Comparison of ENCODE assay signal across 18 cellular contexts in genomic region chr2:64999754-65000153, GRCh38. TPM values are rescaled to one million over a fixed set of nuclear protein-coding genes. Genes with fewer than 3 reads are reported as not detected.
DNase-seq lines count a peak whose midpoint lies in the region; ATAC-seq and TF ChIP-seq lines count a peak whose summit lies in the region.
"Had no signal": no experiment of that assay in that cellular context is flagged by ENCODE, and none has a peak within 500 bp of the region (broad histone marks: within the 10 kb centered on the region; RNA-seq: fewer than 3 reads in every experiment).

No MANE protein-coding gene starts in this region.

- TF ChIP-seq RAD21 in IMR-90 (IDR thresholded peaks at IDR 0.05; ENCODE audit: low read length), result no peak

- CTCF ChIA-PET in IMR-90 (lab: Yijun Ruan, JAX), result no interaction called here

- no peak overlapping the region for H3K14ac ChIP-seq in IMR-90 (replicated peaks; ENCODE audit: low read depth, low read length)

- H4K8ac ChIP-seq in IMR-90 (ENCODE audit: low read depth in 2 of 2, low read length in 2 of 2), result no peak overlapping the region

- H3K4ac ChIP-seq in IMR-90 (ENCODE audit: low read depth, low read length), result peak overlapping the region; percentile 13; the same call in 1 of the 2 replicates

- no peak overlapping the region for H2BK120ac ChIP-seq in IMR-90 (ENCODE audit: low read depth, low read length)

- H3K27ac Mint-ChIP-seq in chondrocyte (ENCODE audit: unreplicated experiment) (peak overlapping the region; percentile 85), osteocyte (ENCODE audit: unreplicated experiment) (peak overlapping the region; percentile 81), HFFc6 (no peak overlapping the region)
- H3K27ac Mint-ChIP-seq in T-helper 2 cell treated with Interferon-gamma antibody and Interleukin-4, amounts not matched to agents 5 μg/mL and 100 μg/mL, for 36 hours, result no peak overlapping the region
- H3K27ac Mint-ChIP-seq: CD8-positive, alpha-beta T cell had no signal

- no peak overlapping the region for H4K5ac ChIP-seq in IMR-90 (ENCODE audit: low read depth, low read length)

- H4K91ac ChIP-seq in IMR-90 (ENCODE audit: insufficient read depth, low read depth, low read length), result no peak overlapping the region

- no peak overlapping the region for H2BK5ac ChIP-seq in IMR-90 (ENCODE audit: low read depth, low read length, poor library complexity, severe bottlenecking)

- peaks cover 50% of the 10 kb centered on the region for H3K79me2 ChIP-seq in OCI-LY1 (ENCODE audit: insufficient read depth, low read length)

- H3K27me3 Mint-ChIP-seq in chondrocyte (ENCODE audit: low read depth) (no peaks in the 10 kb centered on the region), osteocyte (ENCODE audit: unreplicated experiment) (no peaks in the 10 kb centered on the region), HFFc6 (ENCODE audit: insufficient read depth) (no peaks in the 10 kb centered on the region; the same call in 1 of the 2 replicates)
- H3K27me3 Mint-ChIP-seq in T-helper 2 cell treated with Interferon-gamma antibody and Interleukin-4, amounts not matched to agents 5 μg/mL and 100 μg/mL, for 36 hours (ENCODE audit: low read depth), result no peaks in the 10 kb centered on the region

- H3K9me3 ChIP-seq in IMR-90 (ENCODE audit: control insufficient read depth, insufficient read depth, low read length) (no peaks in the 10 kb centered on the region), OCI-LY1 (ENCODE audit: low read length) (no peaks in the 10 kb centered on the region), adrenal gland (replicated peaks in 1 of 3) (no peaks in the 10 kb centered on the region)
- H3K9me3 ChIP-seq: A549, BE2C had no signal

- no peaks in the 10 kb centered on the region for H3K9me2 ChIP-seq in OCI-LY1 (ENCODE audit: low read depth, low read length)

- no peak overlapping the region for H3K9ac ChIP-seq in IMR-90 (ENCODE audit: low read depth, low read length)
- no peak overlapping the region for H3K9ac ChIP-seq in OCI-LY1 (ENCODE audit: low read length)

- POLR2A ChIA-PET in IMR-90 (lab: Charles Lee; ENCODE audit: unreplicated experiment), result interaction anchor here (1.4 kb wide), 1 partner anchor 9 kb away, joined by 3 read pairs; no protein-coding TSS in a partner anchor

- no peaks in the 10 kb centered on the region for H3K27me3 ChIP-seq in IMR-90 (ENCODE audit: control insufficient read depth, insufficient read depth, low read length)
- no peaks in the 10 kb centered on the region for H3K27me3 ChIP-seq in OCI-LY1 (ENCODE audit: insufficient read depth, low read length)
- H3K27me3 ChIP-seq in adrenal gland, result no peaks in the 10 kb centered on the region
- H3K27me3 ChIP-seq: BE2C had no signal

- no peak overlapping the region for H2BK15ac ChIP-seq in IMR-90 (ENCODE audit: low read depth, low read length)

- H3K23ac ChIP-seq in IMR-90 (ENCODE audit: low read depth, low read length), result peak overlapping the region; percentile 10; the same call in 1 of the 2 replicates

- H3K18ac ChIP-seq in IMR-90 (ENCODE audit: low read depth, low read length), result no peak overlapping the region

- no peak overlapping the region for H2BK20ac ChIP-seq in IMR-90 (ENCODE audit: low read depth, low read length)

- H3F3A ChIP-seq in OCI-LY1 (ENCODE audit: insufficient read depth, low read length), result no peaks in the 10 kb centered on the region

- H3K9me1 ChIP-seq in IMR-90 (ENCODE audit: insufficient read depth, low read length), result no peaks in the 10 kb centered on the region; the same call in none of the 2 replicates

- BruUV-seq in IMR-90 (replicated peaks; lab: Mats Ljungman, UMichigan), result no TSS peak

- TF ChIP-seq CTCF in IMR-90 (conservative IDR thresholded peaks at IDR 0.05; ENCODE audit: low read depth, low read length), result no peak
- TF ChIP-seq CTCF in OCI-LY1 (IDR thresholded peaks at IDR 0.05; ENCODE audit: low read length), result no peak
- TF ChIP-seq CTCF in chondrocyte (IDR thresholded peaks at IDR 0.05), result no peak
- TF ChIP-seq CTCF in osteocyte (IDR thresholded peaks at IDR 0.05), result no peak
- TF ChIP-seq CTCF in HFFc6 (IDR thresholded peaks at IDR 0.05), result no peak
- TF ChIP-seq CTCF in adrenal gland (IDR thresholded peaks at IDR 0.05), result no peak

- H3K4me1 Mint-ChIP-seq in chondrocyte (ENCODE audit: low read depth), result peaks cover 62% of the 10 kb centered on the region
- peaks cover 64% of the 10 kb centered on the region for H3K4me1 Mint-ChIP-seq in osteocyte (ENCODE audit: unreplicated experiment)
- H3K4me1 Mint-ChIP-seq in HFFc6 (ENCODE audit: low read depth), result peaks cover 8% of the 10 kb centered on the region
- H3K4me1 Mint-ChIP-seq in T-helper 2 cell treated with Interferon-gamma antibody and Interleukin-4, amounts not matched to agents 5 μg/mL and 100 μg/mL, for 36 hours (ENCODE audit: low read depth), result peaks cover 25% of the 10 kb centered on the region

- H3K4me1 ChIP-seq in IMR-90 (ENCODE audit: control insufficient read depth, insufficient read depth, low read length) (peaks cover 4% of the 10 kb centered on the region), OCI-LY1 (ENCODE audit: insufficient read depth, low read length, severe bottlenecking) (peaks cover 38% of the 10 kb centered on the region), adrenal gland (replicated peaks in 1 of 2) (peaks cover 13 to 66% of the 10 kb centered on the region in 2 donors)
- H3K4me1 ChIP-seq: A549, BE2C had no signal

- peaks cover 17% of the 10 kb centered on the region; the same call in 1 of the 2 replicates for H4K20me1 ChIP-seq in IMR-90 (ENCODE audit: insufficient read depth, low read length)
- no peaks in the 10 kb centered on the region for H4K20me1 ChIP-seq in OCI-LY1 (ENCODE audit: insufficient read depth, low read length)

- H3K4me3 Mint-ChIP-seq in chondrocyte (ENCODE audit: unreplicated experiment) (no peak overlapping the region), osteocyte (ENCODE audit: unreplicated experiment) (no peak overlapping the region), HFFc6 (no peak overlapping the region)
- H3K4me3 Mint-ChIP-seq in T-helper 2 cell treated with Interferon-gamma antibody and Interleukin-4, amounts not matched to agents 5 μg/mL and 100 μg/mL, for 36 hours, result no peak overlapping the region
- H3K4me3 Mint-ChIP-seq: CD8-positive, alpha-beta T cell had no signal

- peaks cover 8% of the 10 kb centered on the region for H3K36me3 Mint-ChIP-seq in chondrocyte (ENCODE audit: low read depth)
- peaks cover 19% of the 10 kb centered on the region for H3K36me3 Mint-ChIP-seq in osteocyte (ENCODE audit: unreplicated experiment)
- no peaks in the 10 kb centered on the region; the same call in 1 of the 2 replicates for H3K36me3 Mint-ChIP-seq in HFFc6 (ENCODE audit: low read depth)
- H3K36me3 Mint-ChIP-seq in T-helper 2 cell treated with Interferon-gamma antibody and Interleukin-4, amounts not matched to agents 5 μg/mL and 100 μg/mL, for 36 hours (ENCODE audit: low read depth), result peaks cover 37% of the 10 kb centered on the region

- peaks cover 23 to 46% of the 10 kb centered on the region in 2 experiments for H3K79me1 ChIP-seq in IMR-90 (ENCODE audit: low read depth in 1 of 2, low read length in 2 of 2)

- TF ChIP-seq POLR2A in IMR-90 (IDR thresholded peaks at IDR 0.05; ENCODE audit: low read depth, low read length) (no peak), adrenal gland (IDR thresholded peaks at IDR 0.05) (no peak)

- no peak overlapping the region for H2AK9ac ChIP-seq in IMR-90 (replicated peaks; ENCODE audit: low read depth, low read length, poor library complexity)

- no peaks in the 10 kb centered on the region; the same call in 1 of the 2 replicates for H3K36me3 ChIP-seq in IMR-90 (ENCODE audit: control insufficient read depth, insufficient read depth, low read length)
- peaks cover 71% of the 10 kb centered on the region for H3K36me3 ChIP-seq in OCI-LY1 (ENCODE audit: insufficient read depth, low read length)
- no peaks in the 10 kb centered on the region for H3K36me3 ChIP-seq in adrenal gland (replicated peaks in 1 of 2)
- H3K36me3 ChIP-seq: BE2C had no signal

- intact Hi-C loops in IMR-90 (cut with micrococcal nuclease) (no loop called here), adrenal gland (cut with DNase I) (no loop called here)

- DNase-seq in IMR-90 (no peak), chondrocyte (ENCODE audit: low spot score) (no peak), osteocyte (ENCODE audit: extremely low spot score, unreplicated experiment) (no peak), HFFc6 (no peak), adrenal gland (no peak)
- no peak for DNase-seq in T-helper 2 cell treated with Interferon-gamma antibody and Interleukin-4, amounts not matched to agents 5 μg/mL and 100 μg/mL, for 36 hours (ENCODE audit: low spot score)
- DNase-seq: BE2C; CD8-positive, alpha-beta T cell; COR-L47; DMS153; DMS79 treated with DMSO at 0.1 percent for 48 hours; EL; HCEC 1CT had no signal

- 67% methylated on average over 2 of the region's 2 CpGs; no CpG with 5 or more reads in 1 of the 2 experiments for WGBS in IMR-90 (ENCODE audit: extremely low coverage in 2 of 2, insufficient read length in 1 of 2), 2 experiments
- 83 to 93% (median 89%) methylated on average over 2 of the region's 2 CpGs for WGBS in adrenal gland, 4 donors

- no peak overlapping the region for H2AK5ac ChIP-seq in IMR-90 (ENCODE audit: low read depth, low read length)

- no peak for ATAC-seq in IMR-90 (ENCODE audit: low read depth)
- ATAC-seq in GM18861 (IDR thresholded peaks at IDR 0.05; ENCODE audit: unreplicated experiment), result no peak
- ATAC-seq: A549; CD8-positive, alpha-beta T cell had no signal

- H3K56ac ChIP-seq in IMR-90 (ENCODE audit: extremely low read depth, insufficient read depth, low read length), result no peak overlapping the region

- H2AFZ ChIP-seq in IMR-90 (replicated peaks; ENCODE audit: low read length, poor library complexity) (no peak overlapping the region), OCI-LY1 (ENCODE audit: low read length) (no peak overlapping the region)

- H3K27ac ChIP-seq in IMR-90 (ENCODE audit: insufficient read depth, low read length) (no peak overlapping the region), OCI-LY1 (ENCODE audit: low read depth, low read length, poor library complexity, severe bottlenecking) (peak overlapping the region; percentile 15), adrenal gland (peak overlapping the region in 2 of 5 donors; percentile 66 to 74)
- H3K27ac ChIP-seq: A549, C4-2B, HL-60 had no signal

- H3K9me3 Mint-ChIP-seq in chondrocyte (ENCODE audit: low read depth), result no peaks in the 10 kb centered on the region
- no peaks in the 10 kb centered on the region for H3K9me3 Mint-ChIP-seq in osteocyte (ENCODE audit: unreplicated experiment)
- no peaks in the 10 kb centered on the region for H3K9me3 Mint-ChIP-seq in HFFc6
- H3K9me3 Mint-ChIP-seq in T-helper 2 cell treated with Interferon-gamma antibody and Interleukin-4, amounts not matched to agents 5 μg/mL and 100 μg/mL, for 36 hours, result no peaks in the 10 kb centered on the region
- H3K9me3 Mint-ChIP-seq: CD8-positive, alpha-beta T cell had no signal

- dilution Hi-C loops in IMR-90 (cut with HindIII; ENCODE audit: low sequenced_read_pairs, unreplicated experiment), result no loop called here

- H3K4me2 ChIP-seq in IMR-90 (ENCODE audit: low read depth, low read length) (no peak overlapping the region), OCI-LY1 (ENCODE audit: low read length) (no peak overlapping the region)
- H3K4me2 ChIP-seq: A549 had no signal

- H3K4me3 ChIP-seq in IMR-90 (ENCODE audit: insufficient read depth, low read depth, low read length) (no peak overlapping the region), OCI-LY1 (ENCODE audit: low read depth, low read length, poor library complexity, severe bottlenecking) (no peak overlapping the region), adrenal gland (no peak overlapping the region)
- H3K4me3 ChIP-seq: A549 had no signal

- in situ Hi-C loops in IMR-90 (cut with MboI; ENCODE audit: low sequenced_read_pairs), result no loop called here

RNA-seq across cellular contexts. Expression of gene SLC1A4, which starts 10.6 kb away (rescaled TPM):
- 6.9 and 8.1 TPM in 2 replicates for total RNA-seq in IMR-90 (2012; rRNA removed)
- polyA plus RNA-seq in IMR-90 (2012; rRNA removed), result 5.9 and 6.8 TPM in 2 replicates
- 3.6 and 4.9 TPM in 2 replicates for polyA plus RNA-seq in IMR-90 (2012; cell fraction: cytosol; rRNA removed)
- 5.5 and 6.4 TPM in 2 replicates for polyA plus RNA-seq in IMR-90 (2012; cell fraction: nucleus; rRNA removed; ENCODE audit: low replicate concordance)
- total RNA-seq in chondrocyte, result 40.1 to 139 TPM (median 136 TPM) in 3 replicates
- total RNA-seq in osteocyte, result 78.7 and 81.8 TPM in 2 replicates
- total RNA-seq in HFFc6 (2021; fragmentation: NEBNext Ultra II Directional; extraction: Animal tissue kit (Norgen Biotek cat#: 25700)), result 10 to 100 TPM in 1 of 6 experiments, 1 to 10 TPM in 5; 7.2 to 10.3 (median 9.0) TPM
- total RNA-seq in adrenal gland, result 100 to 1,000 TPM in 2 of 8 donors, 10 to 100 TPM in 6; 40.5 to 124 (median 60.0) TPM
- polyA plus RNA-seq in adrenal gland, result 100 to 1,000 TPM in 1 of 3 donors, 10 to 100 TPM in 2; 13.0 to 196 (median 15.3) TPM

RNA-seq across cellular contexts. Expression of gene CEP68, which starts 56.5 kb away (rescaled TPM):
- total RNA-seq in IMR-90 (2012; rRNA removed) (5.3 and 5.6 TPM in 2 replicates), chondrocyte (9.0 to 13.0 TPM (median 12.2 TPM) in 3 replicates), osteocyte (20.7 and 22.4 TPM in 2 replicates), adrenal gland (10 to 100 TPM in 6 of 8 donors, 1 to 10 TPM in 2; 8.0 to 19.3 (median 14.3) TPM)
- polyA plus RNA-seq in IMR-90 (2012; rRNA removed) (5.5 TPM in 2 replicates), adrenal gland (10 to 100 TPM in 1 of 3 donors, 1 to 10 TPM in 2; 5.6 to 10.9 (median 7.2) TPM)
- polyA plus RNA-seq in IMR-90 (2012; cell fraction: cytosol; rRNA removed), result 3.8 and 5.6 TPM in 2 replicates
- polyA plus RNA-seq in IMR-90 (2012; cell fraction: nucleus; rRNA removed; ENCODE audit: low replicate concordance), result 8.2 and 8.7 TPM in 2 replicates
- total RNA-seq in HFFc6 (2021; fragmentation: NEBNext Ultra II Directional; extraction: Animal tissue kit (Norgen Biotek cat#: 25700)), result 1 to 10 TPM; 5.7 to 9.7 (median 7.1) TPM

Comparison
In these comparisons a context has a peak if more than half of its experiments do, and no peak if none do; other contexts are left out.
1. H3K27ac Mint-ChIP-seq: peak in chondrocyte (single experiment) and osteocyte (single experiment); none in HFFc6 (single experiment) and T-helper 2 cell treated with Interferon-gamma antibody and Interleukin-4, amounts not matched to agents 5 μg/mL and 100 μg/mL, for 36 hours (single experiment).